ENCODE assay signal across 19 cellular contexts in genomic region chr2:121017411-121017810, GRCh38.
DNase-seq lines count a peak whose midpoint lies in the region; ATAC-seq and TF ChIP-seq lines count a peak whose summit lies in the region.
"Had no signal": no experiment of that assay in that cellular context is flagged by ENCODE, and none has a peak within 500 bp of the region (broad histone marks: within the 10 kb centered on the region; RNA-seq: fewer than 3 reads in every experiment).

No MANE protein-coding gene starts in this region.

- no peaks in the 10 kb centered on the region for H3K36me3 ChIP-seq in SJCRH30
- no peaks in the 10 kb centered on the region for H3K36me3 ChIP-seq in vagina

- TF ChIP-seq CTCF in vagina (IDR thresholded peaks at IDR 0.05): no peak

- intact Hi-C loops in vagina (cut with DNase I): no loop called here

- no peak for ATAC-seq in HG03571 (IDR thresholded peaks at IDR 0.05; ENCODE audit: unreplicated experiment)
- no peak for ATAC-seq in stimulated activated effector memory CD8-positive, alpha-beta T cell treated with anti-CD3 and anti-CD28 coated beads, Interleukin-12 subunit alpha, Interleukin-12 subunit beta, amount 100 ng/mL, for 72 hours
- ATAC-seq: HCT116 had no signal

- TF ChIP-seq POLR2A in vagina (IDR thresholded peaks at IDR 0.05): no peak

- peak; percentile 5 for DNase-seq in NCI-H748 (lab: John Stamatoyannopoulos, UW; ENCODE audit: unreplicated experiment)
- DNase-seq in NCI-H748 treated with DMSO at 0.1 percent for 48 hours (lab: John Stamatoyannopoulos, UW): no peak
- DNase-seq in SJCRH30: peak; percentile 75 to 83
- peak; percentile 14 for DNase-seq in medulla oblongata (ENCODE audit: extremely low spot score)
- DNase-seq in superior temporal gyrus (ENCODE audit: extremely low spot score): peak; percentile 10
- no peak for DNase-seq in stimulated activated effector memory CD8-positive, alpha-beta T cell treated with anti-CD3 and anti-CD28 coated beads, Interleukin-12 subunit alpha, Interleukin-12 subunit beta, amount 100 ng/mL, for 72 hours (ENCODE audit: low spot score in 2 of 2)
- DNase-seq in vagina (ENCODE audit: extremely low spot score in 2 of 2): no peak
- DNase-seq: DMS79 treated with DMSO at 0.1 percent for 48 hours; NCI-H1105; NCI-H1694; NCI-H2081; NCI-H2171 treated with DMSO at 0.1 percent for 48 hours; NCI-H774; NK-92 treated with Interleukin-12 subunit alpha and Interleukin-12 subunit beta, amount 100 ng/mL, for 24 hours had no signal

- no peak overlapping the region for H3K27ac Mint-ChIP-seq in stimulated activated effector memory CD8-positive, alpha-beta T cell treated with anti-CD3 and anti-CD28 coated beads, Interleukin-12 subunit alpha, Interleukin-12 subunit beta, amount 100 ng/mL, for 72 hours
- H3K27ac Mint-ChIP-seq: IgD-negative memory B cell had no signal

- H3K4me1 ChIP-seq in SJCRH30: peaks cover 11% of the 10 kb centered on the region; the same call in 1 of the 2 replicates
- H3K4me1 ChIP-seq in vagina: peaks cover 6% of the 10 kb centered on the region

- H3K9me3 ChIP-seq in SJCRH30 (replicated peaks): no peaks in the 10 kb centered on the region
- H3K9me3 ChIP-seq in vagina: no peaks in the 10 kb centered on the region

- H3K27me3 ChIP-seq in SJCRH30 (no peaks in the 10 kb centered on the region), vagina (no peaks in the 10 kb centered on the region)

- H3K36me3 Mint-ChIP-seq in stimulated activated effector memory CD8-positive, alpha-beta T cell treated with anti-CD3 and anti-CD28 coated beads, Interleukin-12 subunit alpha, Interleukin-12 subunit beta, amount 100 ng/mL, for 72 hours: no peaks in the 10 kb centered on the region

- peak overlapping the region; percentile 61 for H3K4me3 ChIP-seq in SJCRH30
- no peak overlapping the region for H3K4me3 ChIP-seq in vagina

- H3K27ac ChIP-seq in SJCRH30 (peak overlapping the region; percentile 88), vagina (no peak overlapping the region)
- H3K27ac ChIP-seq: C4-2B, RWPE1 had no signal

- no peaks in the 10 kb centered on the region for H3K4me1 Mint-ChIP-seq in stimulated activated effector memory CD8-positive, alpha-beta T cell treated with anti-CD3 and anti-CD28 coated beads, Interleukin-12 subunit alpha, Interleukin-12 subunit beta, amount 100 ng/mL, for 72 hours
- H3K4me1 Mint-ChIP-seq: IgD-negative memory B cell had no signal

- H3K4me3 Mint-ChIP-seq in stimulated activated effector memory CD8-positive, alpha-beta T cell treated with anti-CD3 and anti-CD28 coated beads, Interleukin-12 subunit alpha, Interleukin-12 subunit beta, amount 100 ng/mL, for 72 hours: no peak overlapping the region
- H3K4me3 Mint-ChIP-seq: IgD-negative memory B cell had no signal

- H3K9me3 Mint-ChIP-seq in stimulated activated effector memory CD8-positive, alpha-beta T cell treated with anti-CD3 and anti-CD28 coated beads, Interleukin-12 subunit alpha, Interleukin-12 subunit beta, amount 100 ng/mL, for 72 hours: no peaks in the 10 kb centered on the region

Comparison
In these comparisons a context has a peak if more than half of its experiments do, and no peak if none do; other contexts are left out.
1. DNase-seq: peak in NCI-H748 (single experiment), SJCRH30 (2 of 2), medulla oblongata (single experiment) and superior temporal gyrus (single experiment); none in NCI-H748 treated with DMSO at 0.1 percent for 48 hours (single experiment), stimulated activated effector memory CD8-positive, alpha-beta T cell treated with anti-CD3 and anti-CD28 coated beads, Interleukin-12 subunit alpha, Interleukin-12 subunit beta, amount 100 ng/mL, for 72 hours (0 of 2) and vagina (0 of 2).